In genomic region chr2:234308814-234309195, GRCh38 we compare ENCODE assay signal across 8 cellular contexts.
A peak's percentile ranks its signal among the peaks of the same experiment; 100 is the strongest.
DNase-seq lines count a peak whose midpoint lies in the region; ATAC-seq lines count a peak whose summit lies in the region.

No MANE protein-coding gene starts in this region.

- intact Hi-C loops in left cardiac atrium (cut with DNase I), result no loop called here

- DNase-seq in AG08395 (ENCODE audit: low spot score), result peak; percentile 23
- DNase-seq in activated CD8-positive, alpha-beta memory T cell treated with anti-CD3 and anti-CD28 coated beads, Interleukin-2, amount 50 U/mL, for 4 hours, result peak; percentile 66
- no peak for DNase-seq in left cardiac atrium
- DNase-seq in stimulated activated CD8-positive, alpha-beta memory T cell treated with anti-CD3 and anti-CD28 coated beads, Interleukin-2, amount 100 ng/mL, for 48 hours (ENCODE audit: low read depth in 2 of 2), result peak; percentile 36 to 45
- DNase-seq in NCI-H2171 (lab: John Stamatoyannopoulos, UW), result no peak
- no peak for DNase-seq in middle frontal gyrus (ENCODE audit: extremely low spot score, low spot score)

- peak; percentile 91 for ATAC-seq in GM19455 (IDR thresholded peaks at IDR 0.05; ENCODE audit: unreplicated experiment)
- ATAC-seq in HG03571 (IDR thresholded peaks at IDR 0.05; ENCODE audit: unreplicated experiment), result peak; percentile 92
- peak; percentile 67 to 82 for ATAC-seq in left cardiac atrium

Comparison
In these comparisons a context has a peak if more than half of its experiments do, and no peak if none do; other contexts are left out.
1. DNase-seq: peak in AG08395 (single experiment), activated CD8-positive, alpha-beta memory T cell treated with anti-CD3 and anti-CD28 coated beads, Interleukin-2, amount 50 U/mL, for 4 hours (single experiment) and stimulated activated CD8-positive, alpha-beta memory T cell treated with anti-CD3 and anti-CD28 coated beads, Interleukin-2, amount 100 ng/mL, for 48 hours (2 of 2); none in left cardiac atrium (single experiment), NCI-H2171 (single experiment) and middle frontal gyrus (single experiment).
2. Peak in every context shown above with its lines, with median percentiles within 50 percentile points of each other: ATAC-seq.